17 cellular contexts compared by ENCODE assay signal in genomic region chr1:185241127-185241526, GRCh38.
DNase-seq lines count a peak whose midpoint lies in the region; ATAC-seq and TF ChIP-seq lines count a peak whose summit lies in the region.
"Had no signal": no experiment of that assay in that cellular context is flagged by ENCODE, and none has a peak within 500 bp of the region (broad histone marks: within the 10 kb centered on the region; RNA-seq: fewer than 3 reads in every experiment).

No MANE protein-coding gene starts in this region.

- no peak overlapping the region for H3K27ac ChIP-seq in KMS-11

- no peaks in the 10 kb centered on the region for H3K9me3 Mint-ChIP-seq in natural killer cell
- no peaks in the 10 kb centered on the region for H3K9me3 Mint-ChIP-seq in natural killer cell treated with Interleukin-12 subunit alpha and Interleukin-12 subunit beta and Interleukin-15 and Interleukin-18, amount 100 ng/mL, for 72 hours

- peak overlapping the region in 1 of 2 donors; percentile 78 for H3K27ac Mint-ChIP-seq in natural killer cell
- H3K27ac Mint-ChIP-seq in natural killer cell treated with Interleukin-12 subunit alpha and Interleukin-12 subunit beta and Interleukin-15 and Interleukin-18, amount 100 ng/mL, for 72 hours = no peak overlapping the region

- intact Hi-C loops in natural killer cell (cut with micrococcal nuclease) = no loop called here

- no peaks in the 10 kb centered on the region for H4K20me1 ChIP-seq in KMS-11 (ENCODE audit: insufficient read depth)

- H3K27me3 Mint-ChIP-seq in natural killer cell (ENCODE audit: low read depth in 2 of 2) = no peaks in the 10 kb centered on the region
- no peaks in the 10 kb centered on the region for H3K27me3 Mint-ChIP-seq in natural killer cell treated with Interleukin-12 subunit alpha and Interleukin-12 subunit beta and Interleukin-15 and Interleukin-18, amount 100 ng/mL, for 72 hours

- H3K36me3 ChIP-seq in KMS-11 (ENCODE audit: insufficient read depth) = no peaks in the 10 kb centered on the region

- ATAC-seq in natural killer cell (peak; percentile 62 to 79 (median 66)), GM18520 (IDR thresholded peaks at IDR 0.05; ENCODE audit: unreplicated experiment) (no peak)
- no peak for ATAC-seq in natural killer cell treated with Interleukin-12 subunit alpha and Interleukin-12 subunit beta and Interleukin-15 and Interleukin-18, amount 100 ng/mL, for 72 hours
- ATAC-seq: SK-N-SH treated with all-trans-retinoic acid at 6 μM for 48 hours had no signal

- peak overlapping the region; percentile 1; the same call in 1 of the 2 replicates for H3K4me2 ChIP-seq in KMS-11

- TF ChIP-seq CTCF in natural killer cell (IDR thresholded peaks at IDR 0.05) (no peak), KMS-11 (conservative IDR thresholded peaks at IDR 0.05; ENCODE audit: low read depth, low read length) (no peak)

- H3K27me3 ChIP-seq in KMS-11 (ENCODE audit: insufficient read depth, low read depth) = no peaks in the 10 kb centered on the region

- no peaks in the 10 kb centered on the region for H3K36me3 Mint-ChIP-seq in natural killer cell
- no peaks in the 10 kb centered on the region for H3K36me3 Mint-ChIP-seq in natural killer cell treated with Interleukin-12 subunit alpha and Interleukin-12 subunit beta and Interleukin-15 and Interleukin-18, amount 100 ng/mL, for 72 hours

- no peak overlapping the region for H3K9ac ChIP-seq in KMS-11

- H3K4me1 ChIP-seq in KMS-11 (ENCODE audit: low read depth, poor library complexity, severe bottlenecking) = peaks cover 26% of the 10 kb centered on the region

- H3K4me3 ChIP-seq in KMS-11 (IDR thresholded peaks at IDR 0.05; ENCODE audit: insufficient read depth, low read depth, low read length) = no peak overlapping the region

- peak overlapping the region; percentile 63 for H3K4me3 Mint-ChIP-seq in natural killer cell
- no peak overlapping the region for H3K4me3 Mint-ChIP-seq in natural killer cell treated with Interleukin-12 subunit alpha and Interleukin-12 subunit beta and Interleukin-15 and Interleukin-18, amount 100 ng/mL, for 72 hours

- no peak overlapping the region for H2AFZ ChIP-seq in KMS-11 (ENCODE audit: low read depth)

- no peak for DNase-seq in natural killer cell
- no peak for DNase-seq in natural killer cell treated with Interleukin-12 subunit alpha and Interleukin-12 subunit beta and Interleukin-15 and Interleukin-18, amount 100 ng/mL, for 72 hours (ENCODE audit: low spot score)
- DNase-seq in central memory CD4-positive, alpha-beta T cell = peak; percentile 15
- no peak for DNase-seq in HK-2 (ENCODE audit: unreplicated experiment)
- no peak for DNase-seq in NCI-H526 (lab: John Stamatoyannopoulos, UW)
- DNase-seq: DND-41; GDM1; GOT3; KG1; NCI-H1436; NCI-H2029 treated with DMSO at 0.1 percent for 48 hours; NCI-H524; NK-92 treated with Interleukin-12 subunit alpha and Interleukin-12 subunit beta, amount 100 ng/mL, for 24 hours; SHP77 treated with DMSO at 0.1 percent for 48 hours had no signal

- H3K4me1 Mint-ChIP-seq in natural killer cell = peaks cover 17 to 35% of the 10 kb centered on the region in 2 donors
- peaks cover 25 to 36% of the 10 kb centered on the region in 2 donors for H3K4me1 Mint-ChIP-seq in natural killer cell treated with Interleukin-12 subunit alpha and Interleukin-12 subunit beta and Interleukin-15 and Interleukin-18, amount 100 ng/mL, for 72 hours (ENCODE audit: low read depth in 2 of 2)

- no peaks in the 10 kb centered on the region for H3K79me2 ChIP-seq in KMS-11 (ENCODE audit: insufficient read depth, low read depth)

Comparison
In these comparisons a context has a peak if more than half of its experiments do, and no peak if none do; other contexts are left out.
1. ATAC-seq: peak in natural killer cell (3 of 3); none in natural killer cell treated with Interleukin-12 subunit alpha and Interleukin-12 subunit beta and Interleukin-15 and Interleukin-18, amount 100 ng/mL, for 72 hours (0 of 2) and GM18520 (single experiment).